ENCODE assay signal across 21 cellular contexts in genomic region chr1:167993720-167994119, GRCh38. TPM values are rescaled to one million over a fixed set of nuclear protein-coding genes. Genes with fewer than 3 reads are reported as not detected.
DNase-seq lines count a peak whose midpoint lies in the region; FAIRE-seq and TF ChIP-seq lines count a peak whose summit lies in the region.
"Had no signal": no experiment of that assay in that cellular context is flagged by ENCODE, and none has a peak within 500 bp of the region (broad histone marks: within the 10 kb centered on the region; RNA-seq: fewer than 3 reads in every experiment).

No MANE protein-coding gene starts in this region.

- peaks cover 1 to 2% of the 10 kb centered on the region in 2 experiments for H3K4me1 Mint-ChIP-seq in H9

- POLR2A ChIA-PET in HEK293 (lab: Yijun Ruan, JAX), result no interaction called here

- H3K4me3 ChIP-seq in HEK293 (ENCODE audit: low read depth, low read length) (no peak overlapping the region), kidney (ENCODE audit: low read length in 2 of 2) (no peak overlapping the region), smooth muscle cell (no peak overlapping the region)
- H3K4me3 ChIP-seq: GM23338 had no signal

- CTCF ChIA-PET in HEK293 (lab: Yijun Ruan, JAX), result interaction anchor here (0.6 kb wide), 1 partner anchor 466 kb away, joined by 3 read pairs; no protein-coding TSS in a partner anchor

- H3K4me3 Mint-ChIP-seq in H9, result no peak overlapping the region
- H3K4me3 Mint-ChIP-seq: CD4-positive, CD25-positive, alpha-beta regulatory T cell; CD8-positive, alpha-beta memory T cell; GM23338 had no signal

- H2BK20ac ChIP-seq in H9 (ENCODE audit: low read depth, low read length, poor library complexity, severe bottlenecking), result no peak overlapping the region

- H3K36me3 ChIP-seq in HEK293 (ENCODE audit: control insufficient read depth in 2 of 2, insufficient read depth in 1 of 2, low read length in 2 of 2) (peaks cover 8 to 32% of the 10 kb centered on the region in 2 experiments; a peak in 2 of 3 replicates), kidney (ENCODE audit: control insufficient read depth in 1 of 2, insufficient read depth in 2 of 2, low read length in 2 of 2) (no peaks in the 10 kb centered on the region), smooth muscle cell (ENCODE audit: low read depth) (peaks cover 5% of the 10 kb centered on the region)
- H3K36me3 ChIP-seq: BE2C had no signal

- H3K79me2 ChIP-seq in smooth muscle cell (ENCODE audit: low read depth), result no peaks in the 10 kb centered on the region
- no peaks in the 10 kb centered on the region for H3K79me2 ChIP-seq in H9 (ENCODE audit: insufficient read depth, low read length)

- H3K23ac ChIP-seq in H9 (ENCODE audit: insufficient read length, low read depth, low read length), result no peak overlapping the region

- no peak overlapping the region for H3K4ac ChIP-seq in H9 (ENCODE audit: low read depth, low read length)

- H3K27me3 ChIP-seq in smooth muscle cell (ENCODE audit: low read depth) (no peaks in the 10 kb centered on the region), H9 (ENCODE audit: insufficient read depth, low read length) (no peaks in the 10 kb centered on the region)
- H3K27me3 ChIP-seq: BE2C had no signal

- H4K91ac ChIP-seq in H9 (ENCODE audit: insufficient read length, low read depth, low read length), result no peak overlapping the region

- DNase-seq in kidney, result no peak
- no peak for DNase-seq in NCI-H226
- no peak for DNase-seq in smooth muscle cell (lab: John Stamatoyannopoulos, UW; ENCODE audit: unreplicated experiment)
- DNase-seq in H9, result no peak
- DNase-seq in dermis blood vessel endothelial cell, result no peak
- DNase-seq: ACHN; BE2C; C1 segment of cervical spinal cord; CD4-positive, CD25-positive, alpha-beta regulatory T cell; CD8-positive, alpha-beta memory T cell; COR-L47; DMS 273 treated with DMSO at 0.1 percent for 48 hours; DMS53; DND-41; EL; IMR-90 had no signal

- no peak overlapping the region for H2AK5ac ChIP-seq in H9 (ENCODE audit: insufficient read length, low read length)

- H3K79me1 ChIP-seq in H9 (ENCODE audit: insufficient read depth, low read depth, low read length, poor library complexity, severe bottlenecking), result no peaks in the 10 kb centered on the region

- H3K14ac ChIP-seq in H9 (ENCODE audit: insufficient read depth, low read length), result no peak overlapping the region

- H3K9me3 Mint-ChIP-seq in H9, result no peaks in the 10 kb centered on the region
- H3K9me3 Mint-ChIP-seq: CD4-positive, CD25-positive, alpha-beta regulatory T cell; CD8-positive, alpha-beta memory T cell; GM23338 had no signal

- H3K4me1 ChIP-seq in HEK293 (ENCODE audit: control insufficient read depth, insufficient read depth, low read length), result no peaks in the 10 kb centered on the region
- peaks cover 0 to 3% of the 10 kb centered on the region in 2 donors for H3K4me1 ChIP-seq in kidney (ENCODE audit: control insufficient read depth in 1 of 2, insufficient read depth in 1 of 2, low read depth in 1 of 2, low read length in 2 of 2)
- H3K4me1 ChIP-seq in smooth muscle cell (ENCODE audit: low read depth), result no peaks in the 10 kb centered on the region
- peaks cover 1% of the 10 kb centered on the region; the same call in 1 of the 2 replicates for H3K4me1 ChIP-seq in H9 (ENCODE audit: insufficient read depth, low read length)
- H3K4me1 ChIP-seq: BE2C had no signal

- H3K18ac ChIP-seq in H9 (ENCODE audit: insufficient read length, low read depth, low read length), result no peak overlapping the region

- no peak for TF ChIP-seq CTCF in HEK293 (tag by site-specific recombination; IDR thresholded peaks at IDR 0.05)
- TF ChIP-seq CTCF in kidney (IDR thresholded peaks at IDR 0.05; ENCODE audit: borderline replicate concordance, extremely low read depth, insufficient read depth), result no peak
- no peak for TF ChIP-seq CTCF in smooth muscle cell (IDR thresholded peaks at IDR 0.05; ENCODE audit: borderline replicate concordance, insufficient read depth, poor library complexity, severe bottlenecking)
- TF ChIP-seq CTCF in H9 (conservative IDR thresholded peaks at IDR 0.05), result no peak

- H2BK12ac ChIP-seq in H9 (ENCODE audit: insufficient read length, low read depth, low read length), result no peak overlapping the region

- H3K27ac ChIP-seq in HEK293 (ENCODE audit: extremely low read depth, low read depth, low read length), result no peak overlapping the region
- no peak overlapping the region for H3K27ac ChIP-seq in kidney (ENCODE audit: low read depth in 2 of 2, low read length in 2 of 2)
- no peak overlapping the region for H3K27ac ChIP-seq in smooth muscle cell (ENCODE audit: low read depth)
- no peak overlapping the region for H3K27ac ChIP-seq in H9 (ENCODE audit: insufficient read length, low read depth, low read length)

- H3K9ac ChIP-seq in kidney (ENCODE audit: low read length in 2 of 2) (no peak overlapping the region), smooth muscle cell (ENCODE audit: low read depth) (no peak overlapping the region), H9 (ENCODE audit: extremely low read depth, insufficient read length, low read length) (no peak overlapping the region)

- no peaks in the 10 kb centered on the region for H3K27me3 Mint-ChIP-seq in H9 (ENCODE audit: low read depth)
- H3K27me3 Mint-ChIP-seq: CD4-positive, CD25-positive, alpha-beta regulatory T cell; CD8-positive, alpha-beta memory T cell had no signal

- no peak overlapping the region for H3K4me2 ChIP-seq in smooth muscle cell
- no peak overlapping the region for H3K4me2 ChIP-seq in H9 (ENCODE audit: insufficient read depth, insufficient read length, low read length)
- H3K4me2 ChIP-seq: GM23338 had no signal

- no peak overlapping the region for H2BK15ac ChIP-seq in H9 (ENCODE audit: low read depth, low read length)

- FAIRE-seq in colon (lab: Jason Lieb, UNC) (peak; percentile 85), kidney (lab: Jason Lieb, UNC) (peak; percentile 97)
- FAIRE-seq: H54, HTR-8/SVneo had no signal

- no peak overlapping the region for H2BK120ac ChIP-seq in H9 (ENCODE audit: low read depth, low read length, poor library complexity, severe bottlenecking)

- no peak overlapping the region for H3K27ac Mint-ChIP-seq in H9
- H3K27ac Mint-ChIP-seq: CD4-positive, CD25-positive, alpha-beta regulatory T cell; CD8-positive, alpha-beta memory T cell; GM23338 had no signal

- no peak overlapping the region for H2BK5ac ChIP-seq in H9 (ENCODE audit: insufficient read length, low read length)

- no peaks in the 10 kb centered on the region for H3K23me2 ChIP-seq in H9 (ENCODE audit: insufficient read length, low read depth, low read length, poor library complexity, severe bottlenecking)

- peaks cover 2 to 23% (median 17%) of the 10 kb centered on the region in 3 experiments; a peak in 5 of 7 replicates for H3K36me3 Mint-ChIP-seq in H9 (ENCODE audit: insufficient read depth in 1 of 3, low read depth in 3 of 3)

- H4K8ac ChIP-seq in H9 (replicated peaks; ENCODE audit: insufficient read length, low read depth, low read length), result no peak overlapping the region

- no peaks in the 10 kb centered on the region for H3K9me3 ChIP-seq in HEK293 (ENCODE audit: control insufficient read depth, insufficient read depth, low read depth, low read length)
- no peaks in the 10 kb centered on the region for H3K9me3 ChIP-seq in kidney (ENCODE audit: control insufficient read depth in 1 of 2, low read length in 2 of 2)
- H3K9me3 ChIP-seq in smooth muscle cell (replicated peaks; ENCODE audit: low read depth), result no peaks in the 10 kb centered on the region
- H3K9me3 ChIP-seq in H9 (ENCODE audit: control insufficient read depth, low read depth, low read length), result no peaks in the 10 kb centered on the region
- H3K9me3 ChIP-seq: BE2C had no signal

- H4K5ac ChIP-seq in H9 (ENCODE audit: insufficient read length, low read depth, low read length), result no peak overlapping the region

- intact Hi-C loops in kidney (cut with DNase I), result no loop called here

- 100% methylated on average over 2 of the region's 2 CpGs for WGBS in smooth muscle cell (ENCODE audit: low lambda C conversion rate)
- WGBS in H9 (ENCODE audit: extremely low coverage, insufficient read length, low lambda C conversion rate), result no CpG with 5 or more reads among the region's 2 CpGs

- H3T11ph ChIP-seq in H9 (ENCODE audit: low read length), result no peak overlapping the region

- no peaks in the 10 kb centered on the region for H3F3A ChIP-seq in smooth muscle cell (ENCODE audit: low read depth)

- H2AFZ ChIP-seq in smooth muscle cell (ENCODE audit: low read depth) (no peak overlapping the region), H9 (ENCODE audit: low read length) (no peak overlapping the region)
- H2AFZ ChIP-seq: GM23338 had no signal

- H3K56ac ChIP-seq in H9 (ENCODE audit: insufficient read length, low read depth, low read length), result no peak overlapping the region

- H4K20me1 ChIP-seq in smooth muscle cell (ENCODE audit: low read depth), result no peaks in the 10 kb centered on the region
- no peaks in the 10 kb centered on the region for H4K20me1 ChIP-seq in H9 (ENCODE audit: control insufficient read depth, insufficient read depth, insufficient read length)

TF ChIP-seq in HEK293, 187 proteins besides CTCF, POLR2A, EP300 and RAD21 (continues in another document):
- no peak for TF ChIP-seq ZNF335 (tag by site-specific recombination; conservative IDR thresholded peaks at IDR 0.05)
- TF ChIP-seq KLF7 (tag by site-specific recombination; IDR thresholded peaks at IDR 0.05; ENCODE audit: borderline replicate concordance), result no peak
- TF ChIP-seq PRDM6 (tag by site-specific recombination; IDR thresholded peaks at IDR 0.05), result peak; percentile 27; the same call in 1 of the 2 replicates
- TF ChIP-seq SP7 (tag by site-specific recombination; IDR thresholded peaks at IDR 0.05), result no peak

RNA-seq across cellular contexts. Expression of gene MPC2, which starts 56.8 kb away (rescaled TPM):
- total RNA-seq in kidney (127 TPM), smooth muscle cell (47.1 and 58.2 TPM in 2 replicates), H9 (2021) (32.9 and 33.8 TPM in 2 replicates), dermis blood vessel endothelial cell (16.2 and 21.6 TPM in 2 replicates)
- polyA plus RNA-seq in kidney (ENCODE audit: insufficient read depth, low read depth, low replicate concordance) (445 TPM), smooth muscle cell (66.5 and 69.9 TPM in 2 replicates)

RNA-seq across cellular contexts. Expression of gene DCAF6, which starts 57.2 kb away (rescaled TPM):
- 58.8 TPM for total RNA-seq in kidney
- polyA plus RNA-seq in kidney (ENCODE audit: insufficient read depth, low read depth, low replicate concordance), result 30.8 TPM
- total RNA-seq in smooth muscle cell, result 30.0 and 34.9 TPM in 2 replicates
- 27.4 and 33.6 TPM in 2 replicates for polyA plus RNA-seq in smooth muscle cell
- total RNA-seq in H9 (2021), result 15.8 and 16.0 TPM in 2 replicates
- total RNA-seq in dermis blood vessel endothelial cell, result 54.6 and 79.6 TPM in 2 replicates
